2 cellular contexts compared by ENCODE assay signal in genomic region chr5:179834871-179835270, GRCh38. TPM values are rescaled to one million over a fixed set of nuclear protein-coding genes. Genes with fewer than 3 reads are reported as not detected.
"Had no signal": no experiment of that assay in that cellular context is flagged by ENCODE, and none has a peak within 500 bp of the region (broad histone marks: within the 10 kb centered on the region; RNA-seq: fewer than 3 reads in every experiment).

No MANE protein-coding gene starts in this region.

RNA-seq across cellular contexts. Expression of gene LTC4S, which starts 41.1 kb away (rescaled TPM):
- total RNA-seq: hepatocyte had no signal
- polyA plus RNA-seq: keratinocyte had no signal
